21 cellular contexts compared by ENCODE assay signal in genomic region chr4:128428397-128428796, GRCh38.
DNase-seq lines count a peak whose midpoint lies in the region; ATAC-seq, FAIRE-seq and TF ChIP-seq lines count a peak whose summit lies in the region.
"Had no signal": no experiment of that assay in that cellular context is flagged by ENCODE, and none has a peak within 500 bp of the region (broad histone marks: within the 10 kb centered on the region; RNA-seq: fewer than 3 reads in every experiment).

No MANE protein-coding gene starts in this region.

- H3K79me2 ChIP-seq in HepG2 (ENCODE audit: insufficient read depth, low read length) (no peaks in the 10 kb centered on the region), astrocyte (ENCODE audit: insufficient read depth, low read length) (no peaks in the 10 kb centered on the region)

- intact Hi-C loops in HepG2 (cut with micrococcal nuclease; ENCODE audit: unreplicated experiment) (no loop called here), right lobe of liver (cut with DNase I) (no loop called here), kidney (cut with DNase I) (no loop called here), esophagus squamous epithelium (cut with DNase I) (no loop called here)

- H3K27me3 ChIP-seq in HepG2 (ENCODE audit: control insufficient read depth in 1 of 2, insufficient read depth in 2 of 2, low read length in 2 of 2), result no peaks in the 10 kb centered on the region
- H3K27me3 ChIP-seq in right lobe of liver, result no peaks in the 10 kb centered on the region
- H3K27me3 ChIP-seq in astrocyte (ENCODE audit: insufficient read depth, low read length), result no peaks in the 10 kb centered on the region
- H3K27me3 ChIP-seq in BE2C, result no peaks in the 10 kb centered on the region
- H3K27me3 ChIP-seq in esophagus squamous epithelium, result no peaks in the 10 kb centered on the region
- H3K27me3 ChIP-seq: heart right ventricle, vagina had no signal

- no TSS peak for BruUV-seq in HepG2 (replicated peaks; lab: Mats Ljungman, UMichigan)

- H2AFZ ChIP-seq in HepG2 (ENCODE audit: low read length) (no peak overlapping the region), astrocyte (ENCODE audit: low read depth, low read length) (no peak overlapping the region)

- H3K36me3 ChIP-seq in HepG2 (replicated peaks in 1 of 2; ENCODE audit: control insufficient read depth in 1 of 2, insufficient read depth in 2 of 2, low read length in 2 of 2) (no peaks in the 10 kb centered on the region), right lobe of liver (no peaks in the 10 kb centered on the region), astrocyte (ENCODE audit: insufficient read depth, low read length) (no peaks in the 10 kb centered on the region), kidney (ENCODE audit: control insufficient read depth in 1 of 2, insufficient read depth in 2 of 2, low read length in 2 of 2) (no peaks in the 10 kb centered on the region), BE2C (no peaks in the 10 kb centered on the region), esophagus squamous epithelium (no peaks in the 10 kb centered on the region)
- H3K36me3 ChIP-seq: heart right ventricle, vagina had no signal

- TF ChIP-seq EP300 in HepG2 (IDR thresholded peaks at IDR 0.05; ENCODE audit: low read depth in 2 of 2, low read length in 2 of 2) (no peak), HepG2 (CRISPR knock-in tag; IDR thresholded peaks at IDR 0.05; ENCODE audit: borderline replicate concordance) (no peak)

- peaks cover 12% of the 10 kb centered on the region for H3K9me3 Mint-ChIP-seq in astrocyte (ENCODE audit: unreplicated experiment)

- no peaks in the 10 kb centered on the region for H3K27me3 Mint-ChIP-seq in astrocyte (ENCODE audit: low read depth, unreplicated experiment)
- H3K27me3 Mint-ChIP-seq: activated naive CD8-positive, alpha-beta T cell; activated T-helper 17 cell treated with anti-CD3 and anti-CD28 coated beads, Interleukin-2, amount 50 U/mL, for 72 hours; CD4-positive, CD25-positive, alpha-beta regulatory T cell had no signal

- H3K4me3 ChIP-seq in HepG2 (replicated peaks in 1 of 3; ENCODE audit: insufficient read depth in 1 of 3, low read depth in 2 of 3, low read length in 3 of 3), result no peak overlapping the region
- no peak overlapping the region for H3K4me3 ChIP-seq in right lobe of liver
- no peak overlapping the region for H3K4me3 ChIP-seq in astrocyte (ENCODE audit: insufficient read depth, low read depth, low read length)
- H3K4me3 ChIP-seq in kidney (ENCODE audit: low read length in 2 of 2), result peak overlapping the region; percentile 62 to 64
- H3K4me3 ChIP-seq in BE2C (ENCODE audit: low read depth, low read length), result no peak overlapping the region
- H3K4me3 ChIP-seq in esophagus squamous epithelium, result peak overlapping the region in 1 of 4 donors; percentile 27
- H3K4me3 ChIP-seq: coronary artery, vagina had no signal

- TF ChIP-seq RAD21 in HepG2 (CRISPR knock-in tag; IDR thresholded peaks at IDR 0.05), result no peak

- no peak for DNase-seq in HepG2 (ENCODE audit: low spot score)
- DNase-seq in right lobe of liver, result no peak
- DNase-seq in astrocyte (ENCODE audit: low read depth), result no peak
- DNase-seq in kidney, result no peak
- no peak for DNase-seq in GOT3 (lab: John Stamatoyannopoulos, UW)
- no peak for DNase-seq in BE2C
- no peak for DNase-seq in esophagus squamous epithelium (lab: John Stamatoyannopoulos, UW)
- no peak for DNase-seq in urothelium cell line (ENCODE audit: low spot score)
- DNase-seq: activated CD4-positive, alpha-beta T cell treated with anti-CD3 and anti-CD28 coated beads for 4 hours; activated CD8-positive, alpha-beta memory T cell treated with anti-CD3 and anti-CD28 coated beads, Interleukin-2, amount 10 ng/mL, durations not matched to agents 7 days and 5 days; CD4-positive, CD25-positive, alpha-beta regulatory T cell; NCI-H1436 treated with DMSO at 0.1 percent for 48 hours; occipital lobe; SHP77 treated with DMSO at 0.1 percent for 48 hours; stimulated activated CD4-positive, alpha-beta T cell treated with anti-CD3 and anti-CD28 coated beads, Interleukin-12 subunit alpha, Interleukin-12 subunit beta, amount 100 ng/mL, for 4 hours had no signal

- FAIRE-seq in HepG2 (lab: Jason Lieb, UNC) (no peak), astrocyte (lab: Jason Lieb, UNC) (no peak), kidney (lab: Jason Lieb, UNC) (no peak), urothelium cell line (lab: Jason Lieb, UNC) (no peak)

- CTCF ChIA-PET in HepG2 (lab: Yijun Ruan, JAX; ENCODE audit: low intra/inter-chr PET ratio, low total read pairs), result no interaction called here

- H3K9ac ChIP-seq in HepG2 (ENCODE audit: insufficient read depth, low read depth, low read length) (no peak overlapping the region), astrocyte (ENCODE audit: low read length) (no peak overlapping the region), kidney (ENCODE audit: low read length in 2 of 2) (no peak overlapping the region)

- H3K36me3 Mint-ChIP-seq in astrocyte (ENCODE audit: low read depth, unreplicated experiment), result peaks cover 9% of the 10 kb centered on the region
- H3K36me3 Mint-ChIP-seq: activated CD8-positive, alpha-beta memory T cell treated with anti-CD3 and anti-CD28 coated beads, Interleukin-2, amount 10 ng/mL, durations not matched to agents 7 days and 5 days had no signal

- POLR2A ChIA-PET in HepG2 (lab: Yijun Ruan, JAX), result no interaction called here

- no peak for ATAC-seq in HepG2
- ATAC-seq in right lobe of liver, result no peak
- ATAC-seq: activated CD8-positive, alpha-beta memory T cell treated with anti-CD3 and anti-CD28 coated beads, Interleukin-2, amount 10 ng/mL, durations not matched to agents 7 days and 5 days; activated T-helper 17 cell treated with anti-CD3 and anti-CD28 coated beads, Interleukin-2, amount 50 U/mL, for 72 hours had no signal

- H3K4me1 Mint-ChIP-seq in astrocyte (ENCODE audit: low read depth, unreplicated experiment), result peaks cover 21% of the 10 kb centered on the region
- H3K4me1 Mint-ChIP-seq: activated CD8-positive, alpha-beta memory T cell treated with anti-CD3 and anti-CD28 coated beads, Interleukin-2, amount 10 ng/mL, durations not matched to agents 7 days and 5 days; activated T-helper 17 cell treated with anti-CD3 and anti-CD28 coated beads, Interleukin-2, amount 50 U/mL, for 72 hours; CD4-positive, CD25-positive, alpha-beta regulatory T cell; endodermal cell had no signal

- TF ChIP-seq CTCF in HepG2 (CRISPR knock-in tag; IDR thresholded peaks at IDR 0.05) (no peak), right lobe of liver (IDR thresholded peaks at IDR 0.05) (no peak), astrocyte (IDR thresholded peaks at IDR 0.05; ENCODE audit: insufficient read depth, low read depth, low read length) (no peak), kidney (IDR thresholded peaks at IDR 0.05; ENCODE audit: borderline replicate concordance, extremely low read depth, insufficient read depth) (no peak), BE2C (IDR thresholded peaks at IDR 0.05; ENCODE audit: low read depth, low read length) (no peak), esophagus squamous epithelium (IDR thresholded peaks at IDR 0.05) (no peak)

- no peak overlapping the region for H3K27ac ChIP-seq in HepG2 (ENCODE audit: extremely low read length, insufficient read depth, low read length)
- no peak overlapping the region for H3K27ac ChIP-seq in right lobe of liver
- no peak overlapping the region for H3K27ac ChIP-seq in astrocyte (ENCODE audit: low read depth, low read length)
- no peak overlapping the region for H3K27ac ChIP-seq in kidney (ENCODE audit: low read depth in 2 of 2, low read length in 2 of 2)
- H3K27ac ChIP-seq in esophagus squamous epithelium, result peak overlapping the region in 1 of 4 donors; percentile 30
- H3K27ac ChIP-seq: coronary artery, vagina had no signal

- H3K9me3 ChIP-seq in HepG2 (ENCODE audit: low read length) (no peaks in the 10 kb centered on the region; the same call in 1 of the 2 replicates), right lobe of liver (no peaks in the 10 kb centered on the region), astrocyte (ENCODE audit: insufficient read depth, low read depth, low read length) (no peaks in the 10 kb centered on the region), kidney (ENCODE audit: control insufficient read depth in 1 of 2, low read length in 2 of 2) (no peaks in the 10 kb centered on the region), BE2C (no peaks in the 10 kb centered on the region), esophagus squamous epithelium (no peaks in the 10 kb centered on the region)
- H3K9me3 ChIP-seq: vagina had no signal

- H3K4me2 ChIP-seq in HepG2 (ENCODE audit: low read depth, low read length), result peak overlapping the region; percentile 32; the same call in 1 of the 2 replicates
- no peak overlapping the region for H3K4me2 ChIP-seq in astrocyte (ENCODE audit: low read length)

- no peaks in the 10 kb centered on the region for H4K20me1 ChIP-seq in HepG2 (ENCODE audit: insufficient read depth, low read length)
- H4K20me1 ChIP-seq in astrocyte (ENCODE audit: insufficient read depth, low read length), result no peaks in the 10 kb centered on the region

- in situ Hi-C loops in HepG2 (cut with HindIII; ENCODE audit: extremely low pct_ligation_motif_present, low pct_unique_long_range_greater_than_20kb), result no loop called here

- peak overlapping the region; percentile 40 for H3K4me3 Mint-ChIP-seq in astrocyte (ENCODE audit: unreplicated experiment)
- H3K4me3 Mint-ChIP-seq: activated CD8-positive, alpha-beta memory T cell treated with anti-CD3 and anti-CD28 coated beads, Interleukin-2, amount 10 ng/mL, durations not matched to agents 7 days and 5 days; activated naive CD8-positive, alpha-beta T cell; activated T-helper 17 cell treated with anti-CD3 and anti-CD28 coated beads, Interleukin-2, amount 50 U/mL, for 72 hours; CD4-positive, CD25-positive, alpha-beta regulatory T cell; endodermal cell had no signal

- WGBS in HepG2 (ENCODE audit: low lambda C conversion rate), result 76% methylated on average over 3 of the region's 3 CpGs
- 97% methylated on average over 2 of the region's 3 CpGs for WGBS in right lobe of liver (ENCODE audit: insufficient coverage, low coverage, low lambda C conversion rate, missing lambda C conversion rate)
- WGBS in esophagus squamous epithelium, 2 donors, result 93 to 95% methylated on average over 3 of the region's 3 CpGs

- TF ChIP-seq POLR2A in HepG2 (IDR thresholded peaks at IDR 0.05; ENCODE audit: insufficient read depth in 1 of 2, low read depth in 2 of 2, low read length in 2 of 2) (no peak), right lobe of liver (IDR thresholded peaks at IDR 0.05) (no peak), esophagus squamous epithelium (IDR thresholded peaks at IDR 0.05) (no peak)

- H3K4me1 ChIP-seq in HepG2 (ENCODE audit: insufficient read depth, low read length) (0 out of 2 replicates have a peak, but pooled peaks cover 18% of the 10 kb centered on the region), right lobe of liver (no peaks in the 10 kb centered on the region), astrocyte (ENCODE audit: insufficient read depth, low read length) (no peaks in the 10 kb centered on the region), kidney (ENCODE audit: control insufficient read depth in 1 of 2, insufficient read depth in 1 of 2, low read depth in 1 of 2, low read length in 2 of 2) (peaks cover 0 to 3% of the 10 kb centered on the region in 2 donors), BE2C (no peaks in the 10 kb centered on the region), esophagus squamous epithelium (peaks cover 0 to 28% (median 0%) of the 10 kb centered on the region in 3 donors)
- H3K4me1 ChIP-seq: vagina had no signal

- H3K27ac Mint-ChIP-seq in astrocyte (ENCODE audit: unreplicated experiment), result peak overlapping the region; percentile 2
- H3K27ac Mint-ChIP-seq: activated CD8-positive, alpha-beta memory T cell treated with anti-CD3 and anti-CD28 coated beads, Interleukin-2, amount 10 ng/mL, durations not matched to agents 7 days and 5 days; activated naive CD8-positive, alpha-beta T cell; activated T-helper 17 cell treated with anti-CD3 and anti-CD28 coated beads, Interleukin-2, amount 50 U/mL, for 72 hours; endodermal cell had no signal

Comparison
In these comparisons a context has a peak if more than half of its experiments do, and no peak if none do; other contexts are left out.
1. H3K4me3 ChIP-seq: peak in kidney (2 of 2); none in HepG2 (0 of 3), right lobe of liver (0 of 3), astrocyte (single experiment) and BE2C (single experiment).